ENCODE assay signal across 16 cellular contexts in the genomic region with DNA sequence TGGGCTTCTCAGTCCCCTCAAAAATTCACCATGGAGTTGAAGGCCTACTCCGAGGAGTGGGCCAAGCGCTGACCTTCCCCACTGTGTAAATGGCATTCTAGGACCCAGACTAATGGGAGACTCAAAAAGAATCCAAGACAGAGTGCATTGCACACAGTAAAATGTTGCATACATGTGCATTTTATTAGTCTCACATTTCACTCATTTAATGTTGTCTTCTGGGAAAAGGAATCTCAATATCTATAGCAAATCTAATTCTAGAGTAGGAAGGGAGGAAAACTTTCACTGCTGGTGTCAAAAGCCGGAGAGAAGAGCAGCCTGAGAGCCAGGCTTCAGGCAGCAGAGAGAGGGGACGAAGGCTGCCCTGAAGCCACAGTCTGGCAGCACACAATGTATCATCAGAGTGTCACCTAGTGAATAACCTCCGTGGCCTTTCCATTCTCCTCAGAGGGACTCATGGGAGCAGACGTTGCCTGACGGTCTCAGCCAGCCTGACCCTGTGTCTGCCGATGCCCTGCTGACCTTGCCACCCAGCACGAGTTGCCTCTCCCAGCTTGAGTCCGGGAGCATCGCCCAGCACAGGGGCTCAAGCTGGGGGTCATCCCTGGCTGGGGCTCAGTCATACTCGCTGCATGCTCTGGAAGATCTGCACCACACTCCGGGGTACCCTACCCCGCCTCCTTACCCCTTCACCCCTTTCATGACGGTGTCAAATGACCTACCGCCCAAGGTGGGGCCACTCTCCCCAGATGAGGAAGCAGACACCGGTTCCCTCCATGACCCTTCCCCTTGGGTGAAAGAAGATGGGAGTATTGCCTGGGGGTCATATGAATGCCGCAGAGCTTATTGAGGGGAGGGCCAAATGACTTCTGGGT. TPM values are rescaled to one million over a fixed set of nuclear protein-coding genes. Genes with fewer than 3 reads are reported as not detected.
DNase-seq lines count a peak whose midpoint lies in the region; TF ChIP-seq lines count a peak whose summit lies in the region.
"Had no signal": no experiment of that assay in that cellular context is flagged by ENCODE, and none has a peak within 500 bp of the region (broad histone marks: within the 10 kb centered on the region; RNA-seq: fewer than 3 reads in every experiment).

No MANE protein-coding gene starts in this region.

- in situ Hi-C loops in transverse colon (cut with MboI; ENCODE audit: low pct_ligation_motif_present in 1 of 4, low pct_unique_long_range_greater_than_20kb in 1 of 4, low sequenced_read_pairs in 3 of 4) = loop anchor here in 1 of 4 donors (10.0 kb wide), 1 partner anchor 139 kb away; no protein-coding TSS in a partner anchor

- H3K9ac ChIP-seq in SK-N-MC (ENCODE audit: insufficient read length) (peak overlapping the region; percentile 23), mucosa of rectum (ENCODE audit: low read depth in 1 of 2, low read length in 2 of 2) (peak overlapping the region in 1 of 2 donors; percentile 47)

- H3K27ac ChIP-seq in SK-N-MC = 0 out of 2 replicates have a peak overlapping the region, but pooled peaks have one; percentile 25
- H3K27ac ChIP-seq in mucosa of rectum (ENCODE audit: low read depth in 2 of 2, low read length in 2 of 2) = peak overlapping the region; percentile 43 to 87
- peak overlapping the region; percentile 5 to 65 (median 36) for H3K27ac ChIP-seq in transverse colon
- no peak overlapping the region for H3K27ac ChIP-seq in suprapubic skin
- H3K27ac ChIP-seq: SJSA1 had no signal

- H3K9me3 ChIP-seq in SK-N-MC (ENCODE audit: low read depth, low read length) (no peaks in the 10 kb centered on the region), mucosa of rectum (ENCODE audit: control insufficient read depth in 2 of 2, low read length in 2 of 2) (no peaks in the 10 kb centered on the region), transverse colon (no peaks in the 10 kb centered on the region), suprapubic skin (no peaks in the 10 kb centered on the region)
- H3K9me3 ChIP-seq: BLaER1, SJSA1 had no signal

- H3K4me1 ChIP-seq in mucosa of rectum (ENCODE audit: control insufficient read depth in 2 of 2, insufficient read depth in 2 of 2, low read length in 2 of 2) (peaks cover 51 to 52% of the 10 kb centered on the region in 2 donors), transverse colon (peaks cover 13 to 59% (median 38%) of the 10 kb centered on the region in 4 donors), suprapubic skin (no peaks in the 10 kb centered on the region)
- H3K4me1 ChIP-seq: SJSA1 had no signal

- no peak for DNase-seq in SK-N-MC (ENCODE audit: low read depth, low spot score)
- peak; percentile 16 for DNase-seq in dedifferentiated amniotic fluid mesenchymal stem cell (ENCODE audit: extremely low spot score)
- DNase-seq in transverse colon = peak; percentile 40
- DNase-seq in NCI-H446 treated with DMSO at 0.1 percent for 48 hours (lab: John Stamatoyannopoulos, UW) = no peak
- no peak for DNase-seq in suprapubic skin (ENCODE audit: low spot score in 2 of 2)
- DNase-seq in superior temporal gyrus (ENCODE audit: extremely low spot score) = no peak
- DNase-seq: DMS 273 treated with DMSO at 0.1 percent for 48 hours, HCEC 1CT, NCI-H1436 treated with DMSO at 0.1 percent for 48 hours, NCI-H2081 treated with DMSO at 0.1 percent for 48 hours, NCI-H2227 treated with DMSO at 0.1 percent for 48 hours, PC-3 had no signal

- WGBS in transverse colon (ENCODE audit: low coverage in 1 of 2), 2 donors = 55 to 100% methylated on average over 2 to 18 of the region's 18 CpGs
- 80% methylated on average over 11 of the region's 18 CpGs for WGBS in suprapubic skin

- intact Hi-C loops in transverse colon (cut with DNase I; ENCODE audit: low total_unique reads) = no loop called here

- TF ChIP-seq EP300 in transverse colon (IDR thresholded peaks at IDR 0.05; ENCODE audit: low read depth) = no peak
- TF ChIP-seq EP300 in suprapubic skin (IDR thresholded peaks at IDR 0.05) = no peak

- no peak for TF ChIP-seq POLR2A in transverse colon (IDR thresholded peaks at IDR 0.05)
- TF ChIP-seq POLR2A in suprapubic skin (IDR thresholded peaks at IDR 0.05) = no peak

- H3K36me3 ChIP-seq in SK-N-MC (ENCODE audit: insufficient read depth, low read length) (no peaks in the 10 kb centered on the region), mucosa of rectum (ENCODE audit: control insufficient read depth in 2 of 2, insufficient read depth in 2 of 2, low read length in 2 of 2) (no peaks in the 10 kb centered on the region), transverse colon (no peaks in the 10 kb centered on the region), suprapubic skin (no peaks in the 10 kb centered on the region)
- H3K36me3 ChIP-seq: BLaER1, SJSA1 had no signal

- H3K27me3 ChIP-seq in mucosa of rectum (ENCODE audit: control insufficient read depth in 2 of 2, insufficient read depth in 2 of 2, low read length in 2 of 2) (no peaks in the 10 kb centered on the region), transverse colon (no peaks in the 10 kb centered on the region), suprapubic skin (peaks cover 4% of the 10 kb centered on the region)
- H3K27me3 ChIP-seq: BLaER1, SJSA1 had no signal

- no peak overlapping the region for H3K4me3 ChIP-seq in SK-N-MC
- H3K4me3 ChIP-seq in mucosa of rectum (ENCODE audit: low read length in 2 of 2) = peak overlapping the region in 1 of 2 donors; percentile 42
- no peak overlapping the region for H3K4me3 ChIP-seq in transverse colon
- H3K4me3 ChIP-seq in suprapubic skin = no peak overlapping the region
- H3K4me3 ChIP-seq: BLaER1, SJSA1 had no signal

- TF ChIP-seq CTCF in transverse colon (IDR thresholded peaks at IDR 0.05) (no peak), suprapubic skin (IDR thresholded peaks at IDR 0.05) (no peak)

RNA-seq across cellular contexts. Expression of gene POU2AF3, which starts 12.9 kb away (rescaled TPM):
- total RNA-seq in transverse colon (1 to 10 TPM; 6.0 to 9.6 (median 7.1) TPM), suprapubic skin (under 1 TPM in 1 of 4 donors, not detected in 3; 0.89 TPM)
- total RNA-seq: HT1080, PC-3, SJSA1 had no signal

RNA-seq across cellular contexts. Expression of gene POU2AF2, which starts 39.9 kb away (rescaled TPM):
- total RNA-seq in transverse colon = 1 to 10 TPM in 2 of 4 donors, not detected in 2; 1.9 to 4.4 TPM
- not detected for total RNA-seq in suprapubic skin
- total RNA-seq: HT1080, PC-3, SJSA1 had no signal

Comparison
In these comparisons a context has a peak if more than half of its experiments do, and no peak if none do; other contexts are left out.
1. DNase-seq: peak in dedifferentiated amniotic fluid mesenchymal stem cell (single experiment) and transverse colon (single experiment); none in SK-N-MC (single experiment), NCI-H446 treated with DMSO at 0.1 percent for 48 hours (single experiment), suprapubic skin (0 of 2) and superior temporal gyrus (single experiment).